Comparison of ENCODE assay signal across 1 cellular context in genomic region chr6:89763550-89763949, GRCh38.
TF ChIP-seq lines count a peak whose summit lies in the region.

No MANE protein-coding gene starts in this region.

TF ChIP-seq in WTC11, 78 proteins besides CTCF, POLR2A, EP300 and RAD21 (continued from another document):
- TF ChIP-seq RORB (CRISPR knock-in tag; IDR thresholded peaks at IDR 0.05) (no peak), NR2C2 (CRISPR knock-in tag; IDR thresholded peaks at IDR 0.05) (no peak), ZNF532 (CRISPR knock-in tag; IDR thresholded peaks at IDR 0.05; ENCODE audit: borderline replicate concordance) (no peak), ZNF121 (CRISPR knock-in tag; IDR thresholded peaks at IDR 0.05) (no peak), ZNF512 (CRISPR knock-in tag; IDR thresholded peaks at IDR 0.05; ENCODE audit: borderline replicate concordance) (no peak), E2F4 (CRISPR knock-in tag; IDR thresholded peaks at IDR 0.05; ENCODE audit: borderline replicate concordance, low read depth) (no peak), ZNF232 (CRISPR knock-in tag; IDR thresholded peaks at IDR 0.05) (no peak), FOXP1 (CRISPR knock-in tag; IDR thresholded peaks at IDR 0.05; ENCODE audit: borderline replicate concordance) (no peak)
TF ChIP-seq in WTC11: peak in this region for 0.
